Comparison of ENCODE assay signal across 13 cellular contexts in genomic region chr22:19983701-19984100, GRCh38. TPM values are rescaled to one million over a fixed set of nuclear protein-coding genes. Genes with fewer than 3 reads are reported as not detected.
DNase-seq lines count a peak whose midpoint lies in the region; ATAC-seq, FAIRE-seq and TF ChIP-seq lines count a peak whose summit lies in the region.
"Had no signal": no experiment of that assay in that cellular context is flagged by ENCODE, and none has a peak within 500 bp of the region (broad histone marks: within the 10 kb centered on the region; RNA-seq: fewer than 3 reads in every experiment).

No MANE protein-coding gene starts in this region.

- peak overlapping the region; percentile 49 to 69; a peak in 5 of 6 replicates for H3K27ac ChIP-seq in A549
- H3K27ac ChIP-seq in RWPE1 = peak overlapping the region; percentile 67
- peak overlapping the region in 1 of 3 donors; percentile 7 for H3K27ac ChIP-seq in right lobe of liver

- H3K27me3 ChIP-seq in right lobe of liver = no peaks in the 10 kb centered on the region
- H3K27me3 ChIP-seq: esophagus squamous epithelium had no signal

- H3K9me3 ChIP-seq in A549 (no peaks in the 10 kb centered on the region), right lobe of liver (no peaks in the 10 kb centered on the region)
- H3K9me3 ChIP-seq: esophagus squamous epithelium, HAP-1 had no signal

- TF ChIP-seq POLR2A in A549 (IDR thresholded peaks at IDR 0.05; ENCODE audit: low read length) = no peak
- TF ChIP-seq POLR2A in right lobe of liver (IDR thresholded peaks at IDR 0.05) = no peak

- TF ChIP-seq CTCF in A549 (IDR thresholded peaks at IDR 0.05) = no peak
- TF ChIP-seq CTCF in RWPE1 (conservative IDR thresholded peaks at IDR 0.05; ENCODE audit: low read depth) = no peak
- no peak for TF ChIP-seq CTCF in right lobe of liver (IDR thresholded peaks at IDR 0.05)

- peak overlapping the region; percentile 34 for H3K4me2 ChIP-seq in A549

- no peak overlapping the region for H3K4me3 ChIP-seq in A549
- H3K4me3 ChIP-seq in right lobe of liver = no peak overlapping the region
- H3K4me3 ChIP-seq: esophagus squamous epithelium, HAP-1, skin epidermis had no signal

- in situ Hi-C loops in KBM-7 (cut with MboI; ENCODE audit: low pct_unique_long_range_greater_than_20kb, low sequenced_read_pairs) = no loop called here

- TF ChIP-seq RAD21 in A549 (conservative IDR thresholded peaks at IDR 0.05 in 1 of 2, IDR thresholded peaks at IDR 0.05 in 1 of 2) = no peak

- CTCF ChIA-PET in A549 (lab: Yijun Ruan, JAX) (interaction anchor here (1.2 to 3.6 kb wide), 4 partner anchors 13 to 30 kb away, joined by 3 to 14 read pairs (median 6); no protein-coding TSS in a partner anchor), RWPE1 (lab: Yijun Ruan, JAX) (interaction anchor here (0.6 to 0.7 kb wide), 2 partner anchors 11 to 39 kb away, joined by 3 to 4 read pairs; no protein-coding TSS in a partner anchor)

- TF ChIP-seq EP300 in A549 (IDR thresholded peaks at IDR 0.05) = no peak

- H3K4me1 ChIP-seq in A549 (peaks cover 20% of the 10 kb centered on the region), right lobe of liver (peaks cover 0 to 10% (median 4%) of the 10 kb centered on the region in 4 donors)

- no peak for FAIRE-seq in A549 (lab: Jason Lieb, UNC)

- DNase-seq in A549 (ENCODE audit: low read depth in 1 of 2, low spot score in 1 of 2) = no peak
- no peak for DNase-seq in RWPE1 (ENCODE audit: low spot score)
- DNase-seq in right lobe of liver = peak in 2 of 3 donors; percentile 20 to 35
- no peak for DNase-seq in activated CD8-positive, alpha-beta memory T cell treated with anti-CD3 and anti-CD28 coated beads, Interleukin-2, amount 50 U/mL, for 48 hours
- DNase-seq in kidney glomerular epithelial cell (lab: John Stamatoyannopoulos, UW) = no peak
- DNase-seq in KBM-7 = no peak
- DNase-seq: activated CD8-positive, alpha-beta T cell treated with anti-CD3 and anti-CD28 coated beads, Interleukin-2, amount 10 ng/mL, durations not matched to agents 7 days and 5 days; activated naive CD4-positive, alpha-beta T cell; AML-193; esophagus squamous epithelium; T-helper 17 cell had no signal

- POLR2A ChIA-PET in A549 (lab: Yijun Ruan, JAX) = no interaction called here
- POLR2A ChIA-PET in RWPE1 (lab: Yijun Ruan, JAX; ENCODE audit: low non-redundant PET) = no interaction called here

- intact Hi-C loops in right lobe of liver (cut with DNase I) = no loop called here

- ATAC-seq in A549 (no peak), right lobe of liver (no peak)
- ATAC-seq: activated CD8-positive, alpha-beta T cell treated with anti-CD3 and anti-CD28 coated beads, Interleukin-2, amount 10 ng/mL, durations not matched to agents 7 days and 5 days; T-helper 17 cell had no signal

- no peaks in the 10 kb centered on the region for H3K36me3 ChIP-seq in right lobe of liver

- WGBS in A549 (ENCODE audit: missing lambda C conversion rate) = 67% methylated on average over 3 of the region's 4 CpGs
- WGBS in right lobe of liver (ENCODE audit: insufficient coverage, low coverage, low lambda C conversion rate, missing lambda C conversion rate) = 50% methylated on average over 2 of the region's 4 CpGs

TF ChIP-seq in A549, 52 proteins besides CTCF, POLR2A, EP300 and RAD21:
- TF ChIP-seq PHF8 (IDR thresholded peaks at IDR 0.05; ENCODE audit: borderline replicate concordance, low read depth) = no peak
- no peak for TF ChIP-seq CEBPB (IDR thresholded peaks at IDR 0.05)
- TF ChIP-seq HOXB13 (CRISPR knock-in tag; IDR thresholded peaks at IDR 0.05; ENCODE audit: low read depth) = no peak
- no peak for TF ChIP-seq EHMT2 (IDR thresholded peaks at IDR 0.05; ENCODE audit: low read depth)
- no peak for TF ChIP-seq ESRRA (IDR thresholded peaks at IDR 0.05; ENCODE audit: borderline replicate concordance, low read length)
- no peak for TF ChIP-seq RFX5 (IDR thresholded peaks at IDR 0.05)
- TF ChIP-seq JUN (IDR thresholded peaks at IDR 0.05) = no peak
- TF ChIP-seq ZFP36 (IDR thresholded peaks at IDR 0.05; ENCODE audit: borderline replicate concordance, partially characterized antibody) = no peak
- no peak for TF ChIP-seq KDM5A (IDR thresholded peaks at IDR 0.05)
- TF ChIP-seq, protein P1, sequence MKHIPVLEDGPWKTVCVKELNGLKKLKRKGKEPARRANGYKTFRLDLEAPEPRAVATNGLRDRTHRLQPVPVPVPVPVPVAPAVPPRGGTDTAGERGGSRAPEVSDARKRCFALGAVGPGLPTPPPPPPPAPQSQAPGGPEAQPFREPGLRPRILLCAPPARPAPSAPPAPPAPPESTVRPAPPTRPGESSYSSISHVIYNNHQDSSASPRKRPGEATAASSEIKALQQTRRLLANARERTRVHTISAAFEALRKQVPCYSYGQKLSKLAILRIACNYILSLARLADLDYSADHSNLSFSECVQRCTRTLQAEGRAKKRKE (CRISPR knock-in tag; IDR thresholded peaks at IDR 0.05; ENCODE audit: low read depth) = no peak
- TF ChIP-seq HOXB5 (CRISPR knock-in tag; IDR thresholded peaks at IDR 0.05) = no peak
- TF ChIP-seq JUNB (IDR thresholded peaks at IDR 0.05) = no peak
- no peak for TF ChIP-seq TFCP2L1 (CRISPR knock-in tag; IDR thresholded peaks at IDR 0.05)
- no peak for TF ChIP-seq HMGXB4 (CRISPR knock-in tag; IDR thresholded peaks at IDR 0.05; ENCODE audit: borderline replicate concordance)
- no peak for TF ChIP-seq HOXA7 (CRISPR knock-in tag; IDR thresholded peaks at IDR 0.05)
- TF ChIP-seq E2F6 (IDR thresholded peaks at IDR 0.05; ENCODE audit: borderline replicate concordance, low read depth) = no peak
- TF ChIP-seq, protein P2, sequence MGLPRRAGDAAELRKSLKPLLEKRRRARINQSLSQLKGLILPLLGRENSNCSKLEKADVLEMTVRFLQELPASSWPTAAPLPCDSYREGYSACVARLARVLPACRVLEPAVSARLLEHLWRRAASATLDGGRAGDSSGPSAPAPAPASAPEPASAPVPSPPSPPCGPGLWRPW (IDR thresholded peaks at IDR 0.05) = no peak
- no peak for TF ChIP-seq BCL3 (IDR thresholded peaks at IDR 0.05)
- TF ChIP-seq CBX8 (IDR thresholded peaks at IDR 0.05) = no peak

RNA-seq across cellular contexts. Expression of gene ARVCF, which starts 32.9 kb away (rescaled TPM):
- polyA plus RNA-seq in A549 (2011; rRNA removed) (0.81 and 1.1 TPM in 2 replicates), A549 (2017; fragmentation: RNase III; extraction: RNeasy Plus Mini Kit Qiagen cat#74134 plus additional on column Dnase treatment) (1.2 to 2.1 TPM (median 1.9 TPM) in 3 replicates)
- polyA plus RNA-seq in A549 (2012; cell fraction: cytosol; rRNA removed) = 1.9 and 2.2 TPM in 2 replicates
- 10.6 and 13.2 TPM in 2 replicates for polyA plus RNA-seq in A549 (2012; cell fraction: nucleus; rRNA removed)
- 1.1 and 2.8 TPM in 2 replicates for polyA minus RNA-seq in A549 (2011; rRNA and poly(A)+ RNA removed)
- total RNA-seq in right lobe of liver = 10 to 100 TPM; 11.5 to 40.9 (median 20.7) TPM

RNA-seq across cellular contexts. Expression of gene TANGO2, which starts 37.2 kb away (rescaled TPM):
- polyA plus RNA-seq in A549 (2011; rRNA removed) = 13.2 and 15.0 TPM in 2 replicates
- 22.7 and 28.4 TPM in 2 replicates for polyA plus RNA-seq in A549 (2012; cell fraction: cytosol; rRNA removed)
- 29.8 and 35.2 TPM in 2 replicates for polyA plus RNA-seq in A549 (2012; cell fraction: nucleus; rRNA removed)
- 13.5 to 14.1 TPM (median 13.8 TPM) in 3 replicates for polyA plus RNA-seq in A549 (2017; fragmentation: RNase III; extraction: RNeasy Plus Mini Kit Qiagen cat#74134 plus additional on column Dnase treatment)
- polyA minus RNA-seq in A549 (2011; rRNA and poly(A)+ RNA removed) = 28.0 and 38.6 TPM in 2 replicates
- 10 to 100 TPM; 11.0 to 27.0 (median 15.5) TPM for total RNA-seq in right lobe of liver

RNA-seq across cellular contexts. Expression of gene TXNRD2, which starts 42.1 kb away (rescaled TPM):
- 15.5 and 16.3 TPM in 2 replicates for polyA plus RNA-seq in A549 (2011; rRNA removed)
- 60.5 and 68.7 TPM in 2 replicates for polyA plus RNA-seq in A549 (2012; cell fraction: cytosol; rRNA removed)
- 95.7 and 112 TPM in 2 replicates for polyA plus RNA-seq in A549 (2012; cell fraction: nucleus; rRNA removed)
- polyA plus RNA-seq in A549 (2017; fragmentation: RNase III; extraction: RNeasy Plus Mini Kit Qiagen cat#74134 plus additional on column Dnase treatment) = 25.6 to 29.3 TPM (median 25.6 TPM) in 3 replicates
- polyA minus RNA-seq in A549 (2011; rRNA and poly(A)+ RNA removed) = 15.1 and 19.5 TPM in 2 replicates
- total RNA-seq in right lobe of liver = 10 to 100 TPM; 35.9 to 47.8 (median 44.3) TPM

RNA-seq across cellular contexts. Expression of gene COMT, which starts 42.1 kb away (rescaled TPM):
- polyA plus RNA-seq in A549 (2011; rRNA removed) (69.5 and 72.3 TPM in 2 replicates), A549 (2017; fragmentation: RNase III; extraction: RNeasy Plus Mini Kit Qiagen cat#74134 plus additional on column Dnase treatment) (113 to 135 TPM (median 125 TPM) in 3 replicates)
- polyA plus RNA-seq in A549 (2012; cell fraction: cytosol; rRNA removed) = 269 and 292 TPM in 2 replicates
- 253 and 314 TPM in 2 replicates for polyA plus RNA-seq in A549 (2012; cell fraction: nucleus; rRNA removed)
- 21.7 and 39.3 TPM in 2 replicates for polyA minus RNA-seq in A549 (2011; rRNA and poly(A)+ RNA removed)
- total RNA-seq in right lobe of liver = 100 to 1,000 TPM; 144 to 270 (median 200) TPM

Comparison
In these comparisons a context has a peak if more than half of its experiments do, and no peak if none do; other contexts are left out.
1. DNase-seq: peak in right lobe of liver (2 of 3); none in A549 (0 of 2), RWPE1 (single experiment), activated CD8-positive, alpha-beta memory T cell treated with anti-CD3 and anti-CD28 coated beads, Interleukin-2, amount 50 U/mL, for 48 hours (single experiment), kidney glomerular epithelial cell (single experiment) and KBM-7 (single experiment).